In the genomic region with DNA sequence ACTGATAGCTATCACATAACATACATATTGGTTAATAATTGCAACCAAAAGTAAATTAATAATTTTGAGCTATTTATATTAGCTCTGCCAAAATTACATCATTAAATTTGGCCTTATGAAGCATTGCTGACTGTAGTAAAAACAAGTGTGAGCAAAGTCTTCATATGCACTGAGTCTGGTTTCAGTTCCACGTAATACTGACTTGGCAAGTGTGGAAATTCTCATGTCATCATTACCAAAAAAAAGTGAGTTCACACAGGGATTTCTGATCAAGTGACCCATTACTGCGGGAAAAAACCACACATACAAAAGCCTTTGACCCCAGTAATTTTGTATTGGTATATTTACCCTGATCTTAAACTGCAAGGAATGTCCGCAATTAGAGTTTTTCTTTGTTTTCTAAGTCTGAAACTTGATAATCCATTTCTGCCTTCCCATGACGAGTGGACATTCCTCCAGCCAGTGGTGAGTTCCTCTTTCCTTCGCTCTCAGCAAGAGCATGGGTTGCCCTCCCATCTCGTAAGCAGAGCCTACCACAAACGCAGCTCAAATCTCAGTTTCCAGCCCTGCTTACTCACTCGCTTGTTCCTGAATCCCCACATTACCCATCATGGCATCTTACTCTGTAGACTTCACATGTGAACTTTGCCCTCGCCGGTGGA, we compare ENCODE assay signal across 17 cellular contexts.
DNase-seq lines count a peak whose midpoint lies in the region; ATAC-seq and TF ChIP-seq lines count a peak whose summit lies in the region.
"Had no signal": no experiment of that assay in that cellular context is flagged by ENCODE, and none has a peak within 500 bp of the region (broad histone marks: within the 10 kb centered on the region; RNA-seq: fewer than 3 reads in every experiment).

No MANE protein-coding gene starts in this region.

- POLR2A ChIA-PET in activated CD4-positive, alpha-beta T cell treated with anti-CD3 and anti-CD28 coated beads, Interleukin-2, amount 10 ng/mL, durations not matched to agents 7 days and 5 days (lab: Charles Lee) = no interaction called here

- no peak for ATAC-seq in GM18858 (IDR thresholded peaks at IDR 0.05; ENCODE audit: unreplicated experiment)
- ATAC-seq: activated T-cell treated with anti-CD3 and anti-CD28 coated beads, Interleukin-2, amount 50 U/mL, for 72 hours had no signal

- no peak overlapping the region for H3K4me3 ChIP-seq in osteoblast (ENCODE audit: insufficient read depth, low read length)

- H3K9me3 Mint-ChIP-seq in glutamatergic neuron (ENCODE audit: unreplicated experiment) = no peaks in the 10 kb centered on the region
- H3K9me3 Mint-ChIP-seq in activated CD4-positive, alpha-beta T cell treated with anti-CD3 and anti-CD28 coated beads, Interleukin-2, amount 10 ng/mL, durations not matched to agents 7 days and 5 days = no peaks in the 10 kb centered on the region
- H3K9me3 Mint-ChIP-seq: activated T-cell treated with anti-CD3 and anti-CD28 coated beads, Interleukin-2, amount 50 U/mL, for 72 hours; type B pancreatic cell had no signal

- peak overlapping the region; percentile 48 for H3K27ac ChIP-seq in epithelial cell of prostate
- peak overlapping the region; percentile 36 for H3K27ac ChIP-seq in osteoblast (ENCODE audit: low read depth, low read length)

- peak overlapping the region; percentile 9 for H3K4me2 ChIP-seq in osteoblast (ENCODE audit: insufficient read depth, low read length)

- CTCF ChIA-PET in activated CD4-positive, alpha-beta T cell treated with anti-CD3 and anti-CD28 coated beads, Interleukin-2, amount 10 ng/mL, durations not matched to agents 7 days and 5 days (lab: Charles Lee) = no interaction called here

- no peaks in the 10 kb centered on the region for H3K36me3 ChIP-seq in osteoblast (ENCODE audit: insufficient read depth, low read length)

- H3K27me3 Mint-ChIP-seq in glutamatergic neuron (ENCODE audit: unreplicated experiment) = no peaks in the 10 kb centered on the region
- H3K27me3 Mint-ChIP-seq in activated CD4-positive, alpha-beta T cell treated with anti-CD3 and anti-CD28 coated beads, Interleukin-2, amount 10 ng/mL, durations not matched to agents 7 days and 5 days = peaks cover 8% of the 10 kb centered on the region
- H3K27me3 Mint-ChIP-seq: type B pancreatic cell had no signal

- H3K9me3 ChIP-seq in osteoblast (ENCODE audit: low read depth, low read length) = no peaks in the 10 kb centered on the region

- no peaks in the 10 kb centered on the region for H3K79me2 ChIP-seq in osteoblast (ENCODE audit: insufficient read depth, low read length)

- no peak overlapping the region for H3K4me3 Mint-ChIP-seq in glutamatergic neuron (ENCODE audit: unreplicated experiment)
- no peak overlapping the region for H3K4me3 Mint-ChIP-seq in activated CD4-positive, alpha-beta T cell treated with anti-CD3 and anti-CD28 coated beads, Interleukin-2, amount 10 ng/mL, durations not matched to agents 7 days and 5 days
- H3K4me3 Mint-ChIP-seq: activated T-cell treated with anti-CD3 and anti-CD28 coated beads, Interleukin-2, amount 50 U/mL, for 72 hours; type B pancreatic cell had no signal

- H4K20me1 ChIP-seq in osteoblast (ENCODE audit: insufficient read depth, low read length) = no peaks in the 10 kb centered on the region

- TF ChIP-seq CTCF in osteoblast (IDR thresholded peaks at IDR 0.05; ENCODE audit: extremely low read depth, low read depth, low read length) (no peak), glutamatergic neuron (IDR thresholded peaks at IDR 0.05; ENCODE audit: partially characterized antibody, unreplicated experiment) (no peak)

- no peak overlapping the region for H3K27ac Mint-ChIP-seq in glutamatergic neuron (ENCODE audit: unreplicated experiment)
- H3K27ac Mint-ChIP-seq in activated CD4-positive, alpha-beta T cell treated with anti-CD3 and anti-CD28 coated beads, Interleukin-2, amount 10 ng/mL, durations not matched to agents 7 days and 5 days = no peak overlapping the region
- H3K27ac Mint-ChIP-seq: activated T-cell treated with anti-CD3 and anti-CD28 coated beads, Interleukin-2, amount 50 U/mL, for 72 hours; type B pancreatic cell had no signal

- no peaks in the 10 kb centered on the region for H3K36me3 Mint-ChIP-seq in glutamatergic neuron (ENCODE audit: unreplicated experiment)
- H3K36me3 Mint-ChIP-seq in activated CD4-positive, alpha-beta T cell treated with anti-CD3 and anti-CD28 coated beads, Interleukin-2, amount 10 ng/mL, durations not matched to agents 7 days and 5 days (ENCODE audit: low read depth) = no peaks in the 10 kb centered on the region
- H3K36me3 Mint-ChIP-seq: type B pancreatic cell had no signal

- no peaks in the 10 kb centered on the region for H3K27me3 ChIP-seq in osteoblast (ENCODE audit: insufficient read depth, low read length)

- H2AFZ ChIP-seq in osteoblast (ENCODE audit: low read length) = peak overlapping the region; percentile 38

- DNase-seq in Ammon's horn (ENCODE audit: low spot score) = peak; percentile 45
- DNase-seq in NOMO-1 treated with dmso at 0.1 percent for 144 hours (lab: John Stamatoyannopoulos, UW; ENCODE audit: unreplicated experiment) = peak; percentile 39
- no peak for DNase-seq in epithelial cell of prostate (ENCODE audit: low read depth, low spot score)
- DNase-seq in osteoblast (ENCODE audit: insufficient read length, low spot score, missing footprints) = peak; percentile 71
- DNase-seq in glutamatergic neuron = no peak
- DNase-seq in 8988T = no peak
- DNase-seq in activated CD4-positive, alpha-beta T cell treated with anti-CD3 and anti-CD28 coated beads, Interleukin-2, amount 10 ng/mL, durations not matched to agents 7 days and 5 days = no peak
- DNase-seq: activated CD4-positive, alpha-beta T cell treated with anti-CD3 and anti-CD28 coated beads, Interleukin-2, amount 50 U/mL, for 1 hour; activated T-cell treated with anti-CD3 and anti-CD28 coated beads, Interleukin-2, amount 50 U/mL, for 72 hours; Calu3; GDM1; hippocampal formation; left cardiac atrium; NCI-H2029 treated with DMSO at 0.1 percent for 48 hours; NCI-H524 treated with DMSO at 0.1 percent for 48 hours had no signal

- peaks cover 32% of the 10 kb centered on the region for H3K4me1 ChIP-seq in osteoblast (ENCODE audit: insufficient read depth, low read length)

- no peaks in the 10 kb centered on the region for H3K4me1 Mint-ChIP-seq in glutamatergic neuron (ENCODE audit: low read depth, unreplicated experiment)
- H3K4me1 Mint-ChIP-seq in activated CD4-positive, alpha-beta T cell treated with anti-CD3 and anti-CD28 coated beads, Interleukin-2, amount 10 ng/mL, durations not matched to agents 7 days and 5 days = no peaks in the 10 kb centered on the region

Comparison
In these comparisons a context has a peak if more than half of its experiments do, and no peak if none do; other contexts are left out.
1. DNase-seq: peak in Ammon's horn (single experiment), NOMO-1 treated with dmso at 0.1 percent for 144 hours (single experiment) and osteoblast (single experiment); none in epithelial cell of prostate (single experiment), glutamatergic neuron (single experiment), 8988T (single experiment) and activated CD4-positive, alpha-beta T cell treated with anti-CD3 and anti-CD28 coated beads, Interleukin-2, amount 10 ng/mL, durations not matched to agents 7 days and 5 days (single experiment).